ENCODE assay signal across 20 cellular contexts in the genomic region with DNA sequence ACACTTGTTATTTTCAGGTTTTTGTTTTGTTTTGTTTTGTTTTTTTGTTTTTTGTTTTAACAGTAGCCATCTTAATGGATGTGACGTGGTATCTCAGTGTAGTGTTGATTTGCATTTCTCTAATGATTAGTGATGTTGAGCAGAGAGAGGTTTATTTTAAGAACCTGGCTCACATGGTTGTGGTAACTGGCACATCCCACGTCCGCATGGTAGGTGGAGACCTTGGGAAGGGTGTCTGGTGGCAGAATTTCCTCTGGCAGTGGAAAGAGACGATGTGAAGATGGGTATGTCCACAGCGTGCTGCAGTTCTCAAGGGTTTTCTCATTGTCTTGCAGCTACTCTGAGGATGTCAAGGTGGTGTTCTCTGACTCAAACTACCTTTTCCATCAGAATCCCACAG.
"Had no signal": no experiment of that assay in that cellular context is flagged by ENCODE, and none has a peak within 500 bp of the region (broad histone marks: within the 10 kb centered on the region; RNA-seq: fewer than 3 reads in every experiment).

No MANE protein-coding gene starts in this region.

- H3K9me2 ChIP-seq: SK-N-SH had no signal

- H3K9ac ChIP-seq: SK-N-SH had no signal

- H3K4me2 ChIP-seq: SK-N-SH had no signal

- DNase-seq: IMR-90, Kasumi-1, KG1, MM.1S, NCI-H1092 treated with DMSO at 0.1 percent for 48 hours, NCI-H1436, NCI-H187, NCI-H2029, NCI-H2081 treated with DMSO at 0.1 percent for 48 hours, NCI-H2171, NCI-H226, NCI-H446, NCI-H510A, NCI-H524 treated with DMSO at 0.1 percent for 48 hours, NCI-H69, NCI-H774, RPMI8226, SK-N-SH, SW 1271 had no signal

- H3K9me3 ChIP-seq: SK-N-SH had no signal

- ATAC-seq: HepG2 had no signal
